Comparison of ENCODE assay signal across 35 cellular contexts in genomic region chr9:112186695-112187094, GRCh38.
"Had no signal": no experiment of that assay in that cellular context is flagged by ENCODE, and none has a peak within 500 bp of the region (broad histone marks: within the 10 kb centered on the region; RNA-seq: fewer than 3 reads in every experiment).

No MANE protein-coding gene starts in this region.

- H3K36me3 ChIP-seq: brain microvascular endothelial cell, cardiac muscle cell, WERI-Rb-1 had no signal

- H3K27ac Mint-ChIP-seq: activated CD4-positive, alpha-beta memory T cell treated with anti-CD3 and anti-CD28 coated beads, Interleukin-2, amount 10 ng/mL, durations not matched to agents 7 days and 5 days; activated CD8-positive, alpha-beta memory T cell treated with anti-CD3 and anti-CD28 coated beads, Interleukin-2, amount 10 ng/mL, durations not matched to agents 7 days and 5 days; activated naive CD8-positive, alpha-beta T cell treated with anti-CD3 and anti-CD28 coated beads for 36 hours had no signal

- H3K27me3 Mint-ChIP-seq: activated naive CD8-positive, alpha-beta T cell treated with anti-CD3 and anti-CD28 coated beads for 36 hours had no signal

- H3K27ac ChIP-seq: brain microvascular endothelial cell, cardiac muscle cell, PC-9, RWPE1, WERI-Rb-1 had no signal

- H3K4me3 ChIP-seq: cardiac muscle cell, PC-9 had no signal

- ATAC-seq: activated CD8-positive, alpha-beta memory T cell treated with anti-CD3 and anti-CD28 coated beads, Interleukin-2, amount 10 ng/mL, durations not matched to agents 7 days and 5 days had no signal

- DNase-seq: activated CD4-positive, alpha-beta memory T cell treated with anti-CD3 and anti-CD28 coated beads, Interleukin-2, amount 10 ng/mL, durations not matched to agents 7 days and 5 days; activated CD4-positive, alpha-beta T cell treated with anti-CD3 and anti-CD28 coated beads for 1 hour; activated CD4-positive, alpha-beta T cell treated with anti-CD3 and anti-CD28 coated beads for 48 hours; activated CD4-positive, CD25-positive, alpha-beta regulatory T cell; activated CD8-positive, alpha-beta memory T cell treated with anti-CD3 and anti-CD28 coated beads for 24 hours; activated CD8-positive, alpha-beta memory T cell treated with anti-CD3 and anti-CD28 coated beads, Interleukin-2, amount 10 ng/mL, durations not matched to agents 7 days and 5 days; activated CD8-positive, alpha-beta memory T cell treated with anti-CD3 and anti-CD28 coated beads, Interleukin-2, amount 50 U/mL, for 48 hours; activated effector memory CD4-positive, alpha-beta T cell treated with anti-CD3 and anti-CD28 coated beads, Interleukin-2, amount 50 U/mL, for 16 hours; activated naive CD4-positive, alpha-beta T cell; activated naive CD4-positive, alpha-beta T cell treated with anti-CD3 and anti-CD28 coated beads, Interleukin-2, amount 50 U/mL, for 16 hours; activated naive CD8-positive, alpha-beta T cell treated with anti-CD3 and anti-CD28 coated beads for 36 hours; activated T-cell treated with anti-CD3 and anti-CD28 coated beads, Interleukin-2, amount 50 U/mL, for 48 hours; amniotic stem cell; aorta; brain microvascular endothelial cell; NCI-H1048; NCI-H1105 treated with DMSO at 0.1 percent for 48 hours; NCI-H1436; NCI-H1694; NCI-H1930; NCI-H2081 treated with DMSO at 0.1 percent for 48 hours; NCI-H226; NCI-H524 treated with DMSO at 0.1 percent for 48 hours; NCI-H748 treated with DMSO at 0.1 percent for 48 hours; NK-92 treated with Interleukin-12 subunit alpha and Interleukin-12 subunit beta, amount 100 ng/mL, for 24 hours; PC-9; Right ventricle myocardium superior; SW 1271; T-helper 1 cell; T-helper 2 cell; T-helper 9 cell; WERI-Rb-1 had no signal

- FAIRE-seq: RCC 7860 had no signal

- H3K27me3 ChIP-seq: brain microvascular endothelial cell, cardiac muscle cell had no signal

- H3K4me3 Mint-ChIP-seq: activated CD4-positive, alpha-beta memory T cell treated with anti-CD3 and anti-CD28 coated beads, Interleukin-2, amount 10 ng/mL, durations not matched to agents 7 days and 5 days; activated CD8-positive, alpha-beta memory T cell treated with anti-CD3 and anti-CD28 coated beads, Interleukin-2, amount 10 ng/mL, durations not matched to agents 7 days and 5 days; activated naive CD8-positive, alpha-beta T cell treated with anti-CD3 and anti-CD28 coated beads for 36 hours had no signal
